ENCODE assay signal across 19 cellular contexts in genomic region chr2:214574077-214574775, GRCh38.
DNase-seq lines count a peak whose midpoint lies in the region; ATAC-seq and TF ChIP-seq lines count a peak whose summit lies in the region.
"Had no signal": no experiment of that assay in that cellular context is flagged by ENCODE, and none has a peak within 500 bp of the region (broad histone marks: within the 10 kb centered on the region; RNA-seq: fewer than 3 reads in every experiment).

No MANE protein-coding gene starts in this region.

- POLR2A ChIA-PET in activated CD4-positive, alpha-beta memory T cell treated with anti-CD3 and anti-CD28 coated beads for 36 hours (lab: Charles Lee): no interaction called here

- H3K36me3 Mint-ChIP-seq in activated CD4-positive, alpha-beta memory T cell treated with anti-CD3 and anti-CD28 coated beads for 36 hours: no peaks in the 10 kb centered on the region

- peak; percentile 44 for ATAC-seq in GM18502 (IDR thresholded peaks at IDR 0.05; ENCODE audit: poor library complexity, unreplicated experiment)
- no peak for ATAC-seq in GM21526 (IDR thresholded peaks at IDR 0.05; ENCODE audit: low FRiP score, unreplicated experiment)
- ATAC-seq: left colon had no signal

- no peak overlapping the region for H3K4me3 Mint-ChIP-seq in activated CD4-positive, alpha-beta memory T cell treated with anti-CD3 and anti-CD28 coated beads for 36 hours
- H3K4me3 Mint-ChIP-seq: T-helper 2 cell treated with Interferon-gamma antibody and Interleukin-4, amounts not matched to agents 5 μg/mL and 100 μg/mL, for 36 hours had no signal

- CTCF ChIA-PET in activated CD4-positive, alpha-beta memory T cell treated with anti-CD3 and anti-CD28 coated beads for 36 hours (lab: Charles Lee): no interaction called here

- H3K27ac Mint-ChIP-seq in activated CD4-positive, alpha-beta memory T cell treated with anti-CD3 and anti-CD28 coated beads for 36 hours: no peak overlapping the region
- H3K27ac Mint-ChIP-seq: activated T-helper 2 cell treated with anti-CD3 and anti-CD28 coated beads, Interferon-gamma antibody, Interleukin-2, Interleukin-4, amounts not matched to agents 10 μg/mL and 5 μg/mL and 100 μg/mL, durations not matched to agents 14 hours and 24 hours and 36 hours; T-helper 2 cell treated with Interferon-gamma antibody and Interleukin-4, amounts not matched to agents 5 μg/mL and 100 μg/mL, for 36 hours had no signal

- H3K27me3 Mint-ChIP-seq in activated CD4-positive, alpha-beta memory T cell treated with anti-CD3 and anti-CD28 coated beads for 36 hours: peaks cover 6% of the 10 kb centered on the region

- DNase-seq in NCI-H187 (lab: John Stamatoyannopoulos, UW): peak; percentile 34
- peak; percentile 2 for DNase-seq in choroid plexus epithelial cell (ENCODE audit: low read depth)
- DNase-seq in retina: peak; percentile 52
- DNase-seq in NCI-H1048 (lab: John Stamatoyannopoulos, UW): no peak
- no peak for DNase-seq in stimulated activated CD4-positive, alpha-beta T cell treated with anti-CD3 and anti-CD28 coated beads, Interleukin-2, amount 100 ng/mL, for 48 hours
- no peak for DNase-seq in activated CD4-positive, alpha-beta memory T cell treated with anti-CD3 and anti-CD28 coated beads for 36 hours
- DNase-seq: activated CD4-positive, CD25-positive, alpha-beta regulatory T cell treated with anti-CD3 and anti-CD28 coated beads, Interleukin-2, amount 50 U/mL, for 72 hours; Caco-2; GDM1; Karpas-422; left colon; NCI-H1436 had no signal

- H3K4me1 Mint-ChIP-seq in activated CD4-positive, alpha-beta memory T cell treated with anti-CD3 and anti-CD28 coated beads for 36 hours (ENCODE audit: low read depth): no peaks in the 10 kb centered on the region

- intact Hi-C loops in activated CD4-positive, alpha-beta memory T cell treated with anti-CD3 and anti-CD28 coated beads for 36 hours (cut with micrococcal nuclease): no loop called here

- no peaks in the 10 kb centered on the region for H3K9me3 Mint-ChIP-seq in activated CD4-positive, alpha-beta memory T cell treated with anti-CD3 and anti-CD28 coated beads for 36 hours
- H3K9me3 Mint-ChIP-seq: activated T-helper 2 cell treated with anti-CD3 and anti-CD28 coated beads, Interferon-gamma antibody, Interleukin-2, Interleukin-4, amounts not matched to agents 10 μg/mL and 5 μg/mL and 100 μg/mL, durations not matched to agents 14 hours and 24 hours and 36 hours; T-helper 2 cell treated with Interferon-gamma antibody and Interleukin-4, amounts not matched to agents 5 μg/mL and 100 μg/mL, for 36 hours had no signal

- H3K4me3 ChIP-seq in choroid plexus epithelial cell (ENCODE audit: low read depth, low read length): no peak overlapping the region
- H3K4me3 ChIP-seq: HAP-1, SJSA1, suprapubic skin had no signal

- TF ChIP-seq CTCF in choroid plexus epithelial cell (conservative IDR thresholded peaks at IDR 0.05; ENCODE audit: low read depth, low read length): no peak

Comparison
In these comparisons a context has a peak if more than half of its experiments do, and no peak if none do; other contexts are left out.
1. DNase-seq: peak in NCI-H187 (2 of 2), choroid plexus epithelial cell (single experiment) and retina (single experiment); none in NCI-H1048 (single experiment), stimulated activated CD4-positive, alpha-beta T cell treated with anti-CD3 and anti-CD28 coated beads, Interleukin-2, amount 100 ng/mL, for 48 hours (0 of 2) and activated CD4-positive, alpha-beta memory T cell treated with anti-CD3 and anti-CD28 coated beads for 36 hours (single experiment).